ENCODE assay signal across 13 cellular contexts in genomic region chr16:31505483-31505882, GRCh38. TPM values are rescaled to one million over a fixed set of nuclear protein-coding genes. Genes with fewer than 3 reads are reported as not detected.
DNase-seq lines count a peak whose midpoint lies in the region; ATAC-seq and TF ChIP-seq lines count a peak whose summit lies in the region.
"Had no signal": no experiment of that assay in that cellular context is flagged by ENCODE, and none has a peak within 500 bp of the region (broad histone marks: within the 10 kb centered on the region; RNA-seq: fewer than 3 reads in every experiment).

No MANE protein-coding gene starts in this region.

- no peaks in the 10 kb centered on the region for H3K36me3 Mint-ChIP-seq in endothelial cell (ENCODE audit: low read depth, unreplicated experiment)

- peak; percentile 39 for ATAC-seq in GM21528 (IDR thresholded peaks at IDR 0.05; ENCODE audit: low FRiP score, unreplicated experiment)
- ATAC-seq: left ventricle myocardium superior had no signal

- DNase-seq in SIG-M5 treated with dmso at 0.1 percent for 504 hours (lab: John Stamatoyannopoulos, UW; ENCODE audit: unreplicated experiment) (peak; percentile 38), SIG-M5 (lab: John Stamatoyannopoulos, UW) (no peak), HL-60 (ENCODE audit: low read depth in 1 of 2, low spot score in 1 of 2) (peak in 1 of 2 experiments; percentile 32), endothelial cell (ENCODE audit: low spot score) (no peak), NCI-H82 (lab: John Stamatoyannopoulos, UW) (no peak), DMS53 treated with DMSO at 0.1 percent for 48 hours (lab: John Stamatoyannopoulos, UW; ENCODE audit: unreplicated experiment) (no peak), NCI-H128 (lab: John Stamatoyannopoulos, UW; ENCODE audit: unreplicated experiment) (no peak)
- DNase-seq: left ventricle myocardium superior; NK-92 treated with Interleukin-12 subunit alpha and Interleukin-12 subunit beta, amount 100 ng/mL, for 24 hours; retina had no signal

- H3K4me1 Mint-ChIP-seq in endothelial cell (ENCODE audit: unreplicated experiment), result peaks cover 37% of the 10 kb centered on the region

- H3K9me3 Mint-ChIP-seq in endothelial cell (ENCODE audit: unreplicated experiment), result no peaks in the 10 kb centered on the region

- H3K27me3 ChIP-seq in HL-60 (ENCODE audit: insufficient read depth, poor library complexity, severe bottlenecking), result no peaks in the 10 kb centered on the region

- H3K27ac ChIP-seq in HL-60 (replicated peaks), result peak overlapping the region; percentile 47

- H3K27me3 Mint-ChIP-seq in endothelial cell (ENCODE audit: unreplicated experiment), result peaks cover 7% of the 10 kb centered on the region

- H3K4me3 ChIP-seq in HL-60 (replicated peaks; ENCODE audit: insufficient read depth, low read length), result no peak overlapping the region

- H3K27ac Mint-ChIP-seq in endothelial cell (ENCODE audit: unreplicated experiment), result peak overlapping the region; percentile 58

- no peak for TF ChIP-seq CTCF in HL-60 (IDR thresholded peaks at IDR 0.05; ENCODE audit: insufficient read depth, low read length)
- TF ChIP-seq CTCF in endothelial cell (IDR thresholded peaks at IDR 0.05; ENCODE audit: unreplicated experiment), result no peak

- peak overlapping the region; percentile 33 for H3K4me3 Mint-ChIP-seq in endothelial cell (ENCODE audit: unreplicated experiment)

RNA-seq across cellular contexts. Expression of gene RUSF1, which starts 2.7 kb away (rescaled TPM):
- 54.2 TPM for total RNA-seq in endothelial cell (ENCODE audit: unreplicated experiment)

RNA-seq across cellular contexts. Expression of gene AHSP, which starts 22.2 kb away (rescaled TPM):
- total RNA-seq in endothelial cell (ENCODE audit: unreplicated experiment), result not detected
- total RNA-seq: A172, left ventricle myocardium superior, LHCN-M2 had no signal

RNA-seq across cellular contexts. Expression of gene SLC5A2, which starts 22.6 kb away (rescaled TPM):
- not detected for total RNA-seq in endothelial cell (ENCODE audit: unreplicated experiment)
- total RNA-seq: A172, left ventricle myocardium superior, LHCN-M2 had no signal

RNA-seq across cellular contexts. Expression of gene TGFB1I1, which starts 33.5 kb away (rescaled TPM):
- total RNA-seq in endothelial cell (ENCODE audit: unreplicated experiment), result 42.5 TPM

RNA-seq across cellular contexts. Expression of gene ARMC5, which starts 46.2 kb away (rescaled TPM):
- 15.9 TPM for total RNA-seq in endothelial cell (ENCODE audit: unreplicated experiment)
